In the genomic region with DNA sequence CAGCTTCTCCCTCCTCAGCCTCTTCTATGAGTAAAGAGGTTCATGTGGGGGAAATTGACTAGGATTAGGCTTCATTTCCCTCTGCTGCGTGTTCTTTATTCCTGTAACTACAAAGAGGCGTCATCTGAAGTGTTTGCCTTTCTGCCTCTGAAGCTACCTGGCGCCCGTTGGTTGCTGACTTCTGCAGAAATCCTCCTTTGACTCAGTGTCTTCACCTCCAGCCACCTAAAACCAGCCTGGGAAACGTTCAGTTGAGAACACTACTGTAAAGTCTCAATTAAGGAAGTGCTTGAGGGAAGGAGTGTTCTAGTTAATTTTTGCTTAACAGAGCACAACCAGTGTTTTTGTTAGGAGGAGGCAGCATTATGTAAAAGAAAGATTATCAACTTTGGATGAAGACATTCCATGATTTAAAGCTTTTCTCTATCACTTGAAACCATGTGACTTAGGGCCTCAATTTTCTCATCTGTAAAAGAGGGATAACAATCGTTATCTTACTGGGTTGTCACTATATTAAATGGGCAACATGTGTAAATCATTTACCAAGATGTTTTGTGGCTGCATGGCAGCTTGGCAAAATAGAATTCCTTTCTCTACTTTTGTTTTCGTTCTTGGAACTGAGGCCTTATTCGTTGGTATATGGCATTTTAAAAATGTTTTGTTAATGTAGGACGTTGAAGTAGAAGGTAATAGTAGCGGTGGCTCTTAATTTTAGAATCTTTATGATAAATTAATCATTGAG, we compare ENCODE assay signal across 18 cellular contexts.
DNase-seq lines count a peak whose midpoint lies in the region; ATAC-seq and TF ChIP-seq lines count a peak whose summit lies in the region.
"Had no signal": no experiment of that assay in that cellular context is flagged by ENCODE, and none has a peak within 500 bp of the region (broad histone marks: within the 10 kb centered on the region; RNA-seq: fewer than 3 reads in every experiment).

No MANE protein-coding gene starts in this region.

- ATAC-seq in HG02884 (IDR thresholded peaks at IDR 0.05; ENCODE audit: unreplicated experiment), result no peak
- ATAC-seq: natural killer cell had no signal

- TF ChIP-seq POLR2A in ovary (IDR thresholded peaks at IDR 0.05), result no peak

- no peaks in the 10 kb centered on the region for H3K27me3 ChIP-seq in ovary
- H3K27me3 ChIP-seq: Peyer's patch, uterus had no signal

- intact Hi-C loops in ovary (cut with DNase I), result no loop called here

- H3K27ac ChIP-seq in ovary, result no peak overlapping the region
- H3K27ac ChIP-seq: C4-2B, Peyer's patch, stomach, uterus had no signal

- no peaks in the 10 kb centered on the region for H3K9me3 ChIP-seq in ovary
- H3K9me3 ChIP-seq: Peyer's patch had no signal

- no peaks in the 10 kb centered on the region for H3K36me3 ChIP-seq in ovary
- H3K36me3 ChIP-seq: Peyer's patch, stomach, uterus had no signal

- WGBS in ovary, 3 donors, result 74 to 86% (median 78%) methylated on average over 10 of the region's 10 CpGs

- in situ Hi-C loops in ACHN (cut with HindIII; ENCODE audit: low pct_ligation_motif_present, low pct_unique_long_range_greater_than_20kb, low sequenced_read_pairs), result no loop called here

- peak; percentile 63 for DNase-seq in ACHN
- DNase-seq in HK-2 (ENCODE audit: unreplicated experiment), result peak; percentile 31
- peak; percentile 10 for DNase-seq in RPMI8226
- peak; percentile 62 for DNase-seq in kidney glomerular epithelial cell (lab: John Stamatoyannopoulos, UW)
- DNase-seq in dedifferentiated amniotic fluid mesenchymal stem cell (ENCODE audit: extremely low spot score), result no peak
- DNase-seq in NCI-H82 treated with DMSO at 0.1 percent for 48 hours (lab: John Stamatoyannopoulos, UW; ENCODE audit: unreplicated experiment), result no peak
- DNase-seq in ovary, result no peak
- DNase-seq: activated T-cell treated with anti-CD3 and anti-CD28 coated beads, Interleukin-2, amount 50 U/mL, for 48 hours; erythroblast; HCEC 1CT; Kasumi-1; natural killer cell; NCI-H526; Peyer's patch; stomach; uterus had no signal

- H3K4me1 ChIP-seq in ovary (ENCODE audit: insufficient read depth), result no peaks in the 10 kb centered on the region
- H3K4me1 ChIP-seq: Peyer's patch, stomach, uterus had no signal

- TF ChIP-seq EP300 in ovary (IDR thresholded peaks at IDR 0.05), result no peak

- H3K4me3 ChIP-seq in ovary, result no peak overlapping the region
- H3K4me3 ChIP-seq: Peyer's patch, stomach, uterus had no signal

- no peak for TF ChIP-seq CTCF in ovary (IDR thresholded peaks at IDR 0.05)

Comparison
In these comparisons a context has a peak if more than half of its experiments do, and no peak if none do; other contexts are left out.
1. DNase-seq: peak in ACHN (single experiment), HK-2 (single experiment), RPMI8226 (single experiment) and kidney glomerular epithelial cell (single experiment); none in dedifferentiated amniotic fluid mesenchymal stem cell (single experiment), NCI-H82 treated with DMSO at 0.1 percent for 48 hours (single experiment) and ovary (0 of 5).